ENCODE assay signal across 13 cellular contexts in genomic region chr1:106907795-106908194, GRCh38.
DNase-seq lines count a peak whose midpoint lies in the region; ATAC-seq and TF ChIP-seq lines count a peak whose summit lies in the region.
"Had no signal": no experiment of that assay in that cellular context is flagged by ENCODE, and none has a peak within 500 bp of the region (broad histone marks: within the 10 kb centered on the region; RNA-seq: fewer than 3 reads in every experiment).

No MANE protein-coding gene starts in this region.

- ATAC-seq in GM18508 (IDR thresholded peaks at IDR 0.05; ENCODE audit: insufficient read depth, unreplicated experiment) (peak; percentile 99), GM19467 (IDR thresholded peaks at IDR 0.05; ENCODE audit: unreplicated experiment) (peak; percentile 100), HG02938 (IDR thresholded peaks at IDR 0.05; ENCODE audit: unreplicated experiment) (peak; percentile 100), HG03571 (IDR thresholded peaks at IDR 0.05; ENCODE audit: unreplicated experiment) (peak; percentile 98)
- ATAC-seq: left cardiac atrium had no signal

- H3K9me3 Mint-ChIP-seq in progenitor cell of endocrine pancreas (ENCODE audit: low read depth) = no peaks in the 10 kb centered on the region

- H3K36me3 Mint-ChIP-seq in progenitor cell of endocrine pancreas (ENCODE audit: insufficient read depth) = no peaks in the 10 kb centered on the region

- no peaks in the 10 kb centered on the region for H3K4me1 Mint-ChIP-seq in progenitor cell of endocrine pancreas (ENCODE audit: low read depth)

- DNase-seq in progenitor cell of endocrine pancreas (ENCODE audit: low spot score, unreplicated experiment) = no peak
- no peak for DNase-seq in effector CD4-positive, alpha-beta T cell
- no peak for DNase-seq in DMS79 (lab: John Stamatoyannopoulos, UW)
- no peak for DNase-seq in dermis blood vessel endothelial cell
- DNase-seq: activated naive CD4-positive, alpha-beta T cell treated with Interleukin-2 at 50 U/mL for 16 hours; foreskin melanocyte; left cardiac atrium; SJCRH30; stimulated activated CD4-positive, alpha-beta T cell treated with anti-CD3 and anti-CD28 coated beads, Interleukin-4, amount 100 ng/mL, for 1 hour had no signal

- H3K27me3 Mint-ChIP-seq in progenitor cell of endocrine pancreas = no peaks in the 10 kb centered on the region

- no peak overlapping the region for H3K27ac Mint-ChIP-seq in progenitor cell of endocrine pancreas

- H3K4me3 Mint-ChIP-seq in progenitor cell of endocrine pancreas (ENCODE audit: low read depth) = no peak overlapping the region

- TF ChIP-seq CTCF in progenitor cell of endocrine pancreas (IDR thresholded peaks at IDR 0.05; ENCODE audit: unreplicated experiment) = no peak
